Comparison of ENCODE assay signal across 15 cellular contexts in genomic region chr19:4144666-4145261, GRCh38. TPM values are rescaled to one million over a fixed set of nuclear protein-coding genes. Genes with fewer than 3 reads are reported as not detected.
A peak's percentile ranks its signal among the peaks of the same experiment; 100 is the strongest.
DNase-seq lines count a peak whose midpoint lies in the region; ATAC-seq, FAIRE-seq and TF ChIP-seq lines count a peak whose summit lies in the region.
"Had no signal": no experiment of that assay in that cellular context is flagged by ENCODE, and none has a peak within 500 bp of the region (broad histone marks: within the 10 kb centered on the region; RNA-seq: fewer than 3 reads in every experiment).

No MANE protein-coding gene starts in this region.

- TF ChIP-seq CTCF in transverse colon (IDR thresholded peaks at IDR 0.05) = no peak

- H3K27ac ChIP-seq in transverse colon = peak overlapping the region; percentile 83 to 92 (median 89)
- H3K27ac ChIP-seq: neural progenitor cell, skin epidermis had no signal

- no peak for TF ChIP-seq EP300 in transverse colon (IDR thresholded peaks at IDR 0.05; ENCODE audit: low read depth)

- intact Hi-C loops in transverse colon (cut with DNase I; ENCODE audit: low total_unique reads) = no loop called here

- in situ Hi-C loops in transverse colon (cut with MboI; ENCODE audit: low pct_ligation_motif_present in 1 of 4, low pct_unique_long_range_greater_than_20kb in 1 of 4, low sequenced_read_pairs in 3 of 4) = loop anchor here in 1 of 4 donors (25.0 kb wide), 1 partner anchor 157 kb away; the partner anchor contains the start of gene EEF2

- H3K4me1 ChIP-seq in transverse colon = peaks cover 0 to 68% (median 35%) of the 10 kb centered on the region in 4 donors
- H3K4me1 ChIP-seq: neural progenitor cell had no signal

- TF ChIP-seq POLR2A in H54 (IDR thresholded peaks at IDR 0.05; ENCODE audit: low read depth, low read length) (no peak), transverse colon (IDR thresholded peaks at IDR 0.05) (peak; percentile 11)

- ATAC-seq in HG02885 (IDR thresholded peaks at IDR 0.05; ENCODE audit: poor library complexity, unreplicated experiment) (no peak), GM18873 (IDR thresholded peaks at IDR 0.05; ENCODE audit: low FRiP score, unreplicated experiment) (no peak), GM18907 (IDR thresholded peaks at IDR 0.05; ENCODE audit: unreplicated experiment) (no peak)

- H3K9me3 ChIP-seq in transverse colon = no peaks in the 10 kb centered on the region

- peak overlapping the region in 1 of 4 donors; percentile 13 for H3K4me3 ChIP-seq in transverse colon
- H3K4me3 ChIP-seq: neural progenitor cell, skin epidermis had no signal

- DNase-seq in H54 (ENCODE audit: insufficient read length, low spot score) (peak; percentile 72), RPMI7951 (ENCODE audit: low read depth) (peak; percentile 80), fibroblast of peridontal ligament (ENCODE audit: extremely low read depth) (peak; percentile 64), transverse colon (peak; percentile 71)
- DNase-seq: activated CD8-positive, alpha-beta T cell treated with anti-CD3 and anti-CD28 coated beads for 36 hours; activated naive CD4-positive, alpha-beta T cell; Karpas-422; left cardiac atrium had no signal

- H3K36me3 ChIP-seq in transverse colon = no peaks in the 10 kb centered on the region
- H3K36me3 ChIP-seq: neural progenitor cell had no signal

- FAIRE-seq in H54 (lab: Jason Lieb, UNC) = no peak
- FAIRE-seq: frontal cortex had no signal

- 21% methylated on average over 7 of the region's 7 CpGs; no CpG with 5 or more reads in 1 of the 2 donors for WGBS in transverse colon (ENCODE audit: low coverage in 1 of 2), 2 donors

- H3K27me3 ChIP-seq in transverse colon = peaks cover 12% of the 10 kb centered on the region

RNA-seq across cellular contexts. Expression of gene CREB3L3, which starts 8.7 kb away (rescaled TPM):
- total RNA-seq in RPMI7951 (2014; rRNA removed; shearing (Covaris generic)) = not detected in 2 replicates
- total RNA-seq in transverse colon = 10 to 100 TPM in 1 of 4 donors, 1 to 10 TPM in 2, not detected in 1; 1.1 to 16.4 (median 2.3) TPM
- total RNA-seq: activated CD8-positive, alpha-beta T cell treated with anti-CD3 and anti-CD28 coated beads for 36 hours; frontal cortex; left cardiac atrium; T-helper 1 cell treated with Interleukin-12 subunit alpha and Interleukin-12 subunit beta and Interleukin-4 antibody, amounts not matched to agents 30 ng/mL and 1 ng/mL, for 36 hours had no signal

RNA-seq across cellular contexts. Expression of gene MAP2K2, which starts 20.8 kb away (rescaled TPM):
- 126 and 134 TPM in 2 replicates for total RNA-seq in RPMI7951 (2014; rRNA removed; shearing (Covaris generic))
- total RNA-seq in transverse colon = 100 to 1,000 TPM; 136 to 199 (median 195) TPM

RNA-seq across cellular contexts. Expression of gene SIRT6, which starts 37.6 kb away (rescaled TPM):
- 11.5 and 28.4 TPM in 2 replicates for total RNA-seq in RPMI7951 (2014; rRNA removed; shearing (Covaris generic))
- 100 to 1,000 TPM; 141 to 215 (median 194) TPM for total RNA-seq in transverse colon

RNA-seq across cellular contexts. Expression of gene ANKRD24, which starts 37.7 kb away (rescaled TPM):
- under 0.01 and 0.12 TPM in 2 replicates for total RNA-seq in RPMI7951 (2014; rRNA removed; shearing (Covaris generic))
- 1 to 10 TPM; 1.2 to 6.4 (median 2.1) TPM for total RNA-seq in transverse colon
